In the genomic region with DNA sequence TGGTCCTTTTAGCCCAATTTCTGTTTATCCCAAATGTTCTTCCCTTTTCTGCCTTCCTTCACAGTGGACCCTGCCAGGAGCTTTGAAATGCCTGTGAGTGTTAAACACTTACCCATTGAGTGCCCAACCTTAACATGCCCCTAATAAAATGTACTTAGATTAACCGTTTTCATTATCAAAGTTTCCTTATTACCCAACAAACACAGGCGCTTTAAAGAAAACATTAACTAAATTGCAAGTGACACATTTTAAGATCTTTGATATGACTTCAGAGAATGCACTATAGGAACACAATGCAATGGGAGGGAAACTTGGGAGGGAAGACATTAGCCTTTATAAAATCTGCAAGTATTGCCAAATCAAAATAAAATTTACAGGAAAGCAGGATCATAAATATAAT, we compare ENCODE assay signal across 25 cellular contexts.
"Had no signal": no experiment of that assay in that cellular context is flagged by ENCODE, and none has a peak within 500 bp of the region (broad histone marks: within the 10 kb centered on the region; RNA-seq: fewer than 3 reads in every experiment).

No MANE protein-coding gene starts in this region.

- H2AFZ ChIP-seq: neural progenitor cell had no signal

- H3K9ac ChIP-seq: neural progenitor cell had no signal

- DNase-seq: dermis blood vessel endothelial cell; effector memory CD4-positive, alpha-beta T cell; foreskin keratinocyte; glutamatergic neuron; heart right ventricle; hypothalamus; immature natural killer cell; islet precursor cell; kidney glomerular epithelial cell; naive thymus-derived CD4-positive, alpha-beta T cell; right lobe of liver; stimulated activated CD4-positive, alpha-beta T cell treated with anti-CD3 and anti-CD28 coated beads, Interleukin-2, amount 100 ng/mL, for 24 hours; stimulated activated naive CD4-positive, alpha-beta T cell; stimulated activated naive CD8-positive, alpha-beta T cell treated with anti-CD3 and anti-CD28 coated beads, Interleukin-15, amount 100 ng/mL, for 72 hours; trophoblast cell had no signal

- H3K4me3 ChIP-seq: coronary artery, esophagus muscularis mucosa, heart right ventricle, lung, neural progenitor cell, right lobe of liver, smooth muscle cell, suprapubic skin, vagina had no signal

- H3K27me3 ChIP-seq: esophagus muscularis mucosa, foreskin keratinocyte, heart right ventricle, right lobe of liver, suprapubic skin, vagina had no signal

- H3K36me3 Mint-ChIP-seq: immature natural killer cell, memory B cell had no signal

- H3K4me1 Mint-ChIP-seq: central memory CD8-positive, alpha-beta T cell; immature natural killer cell; memory B cell; naive thymus-derived CD4-positive, alpha-beta T cell; nephron; stimulated activated naive CD8-positive, alpha-beta T cell treated with anti-CD3 and anti-CD28 coated beads, Interleukin-15, amount 100 ng/mL, for 72 hours had no signal

- H3K4me3 Mint-ChIP-seq: central memory CD8-positive, alpha-beta T cell; immature natural killer cell; memory B cell; naive thymus-derived CD4-positive, alpha-beta T cell; nephron; neural progenitor cell; stimulated activated naive CD8-positive, alpha-beta T cell treated with anti-CD3 and anti-CD28 coated beads, Interleukin-15, amount 100 ng/mL, for 72 hours had no signal

- H3K4me1 ChIP-seq: esophagus muscularis mucosa, foreskin keratinocyte, heart right ventricle, right lobe of liver, suprapubic skin, vagina had no signal

- H3K27me3 Mint-ChIP-seq: central memory CD8-positive, alpha-beta T cell; memory B cell; naive thymus-derived CD4-positive, alpha-beta T cell; stimulated activated naive CD8-positive, alpha-beta T cell treated with anti-CD3 and anti-CD28 coated beads, Interleukin-15, amount 100 ng/mL, for 72 hours had no signal

- H3K27ac Mint-ChIP-seq: immature natural killer cell; memory B cell; naive thymus-derived CD4-positive, alpha-beta T cell; nephron; neural progenitor cell; stimulated activated naive CD8-positive, alpha-beta T cell treated with anti-CD3 and anti-CD28 coated beads, Interleukin-15, amount 100 ng/mL, for 72 hours had no signal

- H3K4me2 ChIP-seq: neural progenitor cell, smooth muscle cell had no signal

- H3K9me3 ChIP-seq: esophagus muscularis mucosa, heart right ventricle, right lobe of liver, suprapubic skin, vagina had no signal

- H3K27ac ChIP-seq: coronary artery, esophagus muscularis mucosa, foreskin keratinocyte, heart right ventricle, neural progenitor cell, right lobe of liver, suprapubic skin, vagina had no signal

- H3K9me3 Mint-ChIP-seq: nephron had no signal

- H3K36me3 ChIP-seq: esophagus muscularis mucosa, heart right ventricle, neural progenitor cell, right lobe of liver, suprapubic skin, vagina had no signal
